In the genomic region with DNA sequence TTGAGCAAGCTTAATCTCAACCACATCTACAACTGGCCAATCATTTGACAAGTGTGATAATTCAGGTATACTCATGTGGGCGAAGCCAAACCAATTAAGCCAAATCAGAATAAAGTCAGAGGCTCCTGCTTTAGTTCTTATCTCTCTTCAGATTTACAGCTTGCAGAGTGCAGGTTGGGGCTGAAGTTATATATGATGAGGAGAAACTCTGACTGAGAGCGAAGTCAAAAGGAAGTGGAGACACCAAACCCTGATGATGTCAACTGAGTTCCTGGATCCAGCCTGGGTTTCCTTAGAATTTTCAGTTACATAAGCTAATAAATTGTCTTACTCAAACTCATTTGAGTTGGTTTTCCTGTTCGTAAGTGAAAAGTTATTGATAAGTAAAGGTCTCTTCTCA, we compare ENCODE assay signal across 22 cellular contexts.
DNase-seq lines count a peak whose midpoint lies in the region; ATAC-seq and TF ChIP-seq lines count a peak whose summit lies in the region.
"Had no signal": no experiment of that assay in that cellular context is flagged by ENCODE, and none has a peak within 500 bp of the region (broad histone marks: within the 10 kb centered on the region; RNA-seq: fewer than 3 reads in every experiment).

No MANE protein-coding gene starts in this region.

- ATAC-seq in HCT116: no peak
- peak; percentile 68 for ATAC-seq in activated CD8-positive, alpha-beta T cell treated with anti-CD3 and anti-CD28 coated beads, Interleukin-2, amount 10 ng/mL, durations not matched to agents 7 days and 5 days
- ATAC-seq in mucosa of descending colon: peak; percentile 44
- ATAC-seq in GM18861 (IDR thresholded peaks at IDR 0.05; ENCODE audit: unreplicated experiment): no peak
- no peak for ATAC-seq in effector memory CD8-positive, alpha-beta T cell (replicated peaks)
- ATAC-seq: GM12878, GM23338 had no signal

- DNase-seq in activated CD4-positive, alpha-beta T cell treated with anti-CD3 and anti-CD28 coated beads, Interleukin-2, amount 10 ng/mL, durations not matched to agents 24 days and 14 days: no peak
- no peak for DNase-seq in activated CD4-positive, alpha-beta T cell treated with anti-CD3 and anti-CD28 coated beads, Interleukin-2, amount 50 U/mL, for 1 hour
- DNase-seq in HCT116 (ENCODE audit: low read depth, low spot score): no peak
- DNase-seq in activated CD8-positive, alpha-beta T cell treated with anti-CD3 and anti-CD28 coated beads, Interleukin-2, amount 10 ng/mL, durations not matched to agents 7 days and 5 days: peak; percentile 49
- no peak for DNase-seq in mucosa of descending colon
- DNase-seq in T-helper 9 cell: no peak
- DNase-seq in effector memory CD8-positive, alpha-beta T cell: no peak
- DNase-seq: Caco-2, EL, HCEC 1CT, Karpas-422, NCI-H1417 treated with DMSO at 0.1 percent for 48 hours, NCI-H187 treated with DMSO at 0.1 percent for 48 hours, NCI-H2227 treated with DMSO at 0.1 percent for 48 hours, NCI-H82, OCI-M1, RPMI8226 had no signal

- peaks cover 11% of the 10 kb centered on the region in 2 experiments; a peak in 3 of 4 replicates for H3K4me1 ChIP-seq in HCT116 (ENCODE audit: control insufficient read depth in 1 of 2, insufficient read depth in 2 of 2, low read length in 2 of 2)
- H3K4me1 ChIP-seq in mucosa of descending colon (ENCODE audit: low read depth): peaks cover 5% of the 10 kb centered on the region
- H3K4me1 ChIP-seq: Caco-2 had no signal

- no peaks in the 10 kb centered on the region for H3K9me3 Mint-ChIP-seq in activated CD4-positive, alpha-beta T cell treated with anti-CD3 and anti-CD28 coated beads, Interleukin-2, amount 10 ng/mL, durations not matched to agents 24 days and 14 days
- H3K9me3 Mint-ChIP-seq in activated CD8-positive, alpha-beta T cell treated with anti-CD3 and anti-CD28 coated beads, Interleukin-2, amount 10 ng/mL, durations not matched to agents 7 days and 5 days (ENCODE audit: insufficient read depth): no peaks in the 10 kb centered on the region
- H3K9me3 Mint-ChIP-seq in effector memory CD8-positive, alpha-beta T cell: no peaks in the 10 kb centered on the region
- H3K9me3 Mint-ChIP-seq: GM23338, IgD-negative memory B cell had no signal

- H3K27me3 Mint-ChIP-seq in activated CD4-positive, alpha-beta T cell treated with anti-CD3 and anti-CD28 coated beads, Interleukin-2, amount 10 ng/mL, durations not matched to agents 24 days and 14 days: no peaks in the 10 kb centered on the region
- H3K27me3 Mint-ChIP-seq in activated CD8-positive, alpha-beta T cell treated with anti-CD3 and anti-CD28 coated beads, Interleukin-2, amount 10 ng/mL, durations not matched to agents 7 days and 5 days (ENCODE audit: low read depth): no peaks in the 10 kb centered on the region
- H3K27me3 Mint-ChIP-seq in effector memory CD8-positive, alpha-beta T cell: no peaks in the 10 kb centered on the region
- H3K27me3 Mint-ChIP-seq: B cell, IgD-negative memory B cell had no signal

- no peak overlapping the region for H2AFZ ChIP-seq in HCT116 (ENCODE audit: low read depth, low read length, poor library complexity, severe bottlenecking)
- H2AFZ ChIP-seq: GM23338 had no signal

- H3K27ac Mint-ChIP-seq in activated CD4-positive, alpha-beta T cell treated with anti-CD3 and anti-CD28 coated beads, Interleukin-2, amount 10 ng/mL, durations not matched to agents 24 days and 14 days: peak overlapping the region; percentile 59
- H3K27ac Mint-ChIP-seq in activated CD8-positive, alpha-beta T cell treated with anti-CD3 and anti-CD28 coated beads, Interleukin-2, amount 10 ng/mL, durations not matched to agents 7 days and 5 days: peak overlapping the region; percentile 79
- no peak overlapping the region for H3K27ac Mint-ChIP-seq in effector memory CD8-positive, alpha-beta T cell
- H3K27ac Mint-ChIP-seq: B cell, GM23338, IgD-negative memory B cell had no signal

- H3K4me3 Mint-ChIP-seq in activated CD4-positive, alpha-beta T cell treated with anti-CD3 and anti-CD28 coated beads, Interleukin-2, amount 10 ng/mL, durations not matched to agents 24 days and 14 days: peak overlapping the region; percentile 24
- no peak overlapping the region for H3K4me3 Mint-ChIP-seq in activated CD8-positive, alpha-beta T cell treated with anti-CD3 and anti-CD28 coated beads, Interleukin-2, amount 10 ng/mL, durations not matched to agents 7 days and 5 days
- H3K4me3 Mint-ChIP-seq in effector memory CD8-positive, alpha-beta T cell: no peak overlapping the region
- H3K4me3 Mint-ChIP-seq: B cell, GM23338, IgD-negative memory B cell had no signal

- TF ChIP-seq POLR2A in HCT116 (IDR thresholded peaks at IDR 0.05; ENCODE audit: borderline replicate concordance, extremely low read depth, insufficient read depth, insufficient read length): no peak

- H3K27me3 ChIP-seq in HCT116 (ENCODE audit: insufficient read depth, low read length): no peaks in the 10 kb centered on the region

- H3K9me2 ChIP-seq in HCT116 (ENCODE audit: insufficient read depth): no peaks in the 10 kb centered on the region

- H3K9me3 ChIP-seq in HCT116 (ENCODE audit: control insufficient read depth in 1 of 2, insufficient read depth in 1 of 2, low read depth in 1 of 2, low read length in 2 of 2) (no peaks in the 10 kb centered on the region), mucosa of descending colon (no peaks in the 10 kb centered on the region)
- H3K9me3 ChIP-seq: Caco-2 had no signal

- peaks cover 42% of the 10 kb centered on the region for H3K36me3 Mint-ChIP-seq in activated CD4-positive, alpha-beta T cell treated with anti-CD3 and anti-CD28 coated beads, Interleukin-2, amount 10 ng/mL, durations not matched to agents 24 days and 14 days (ENCODE audit: low read depth)
- peaks cover 46% of the 10 kb centered on the region for H3K36me3 Mint-ChIP-seq in activated CD8-positive, alpha-beta T cell treated with anti-CD3 and anti-CD28 coated beads, Interleukin-2, amount 10 ng/mL, durations not matched to agents 7 days and 5 days (ENCODE audit: low read depth)
- peaks cover 30% of the 10 kb centered on the region for H3K36me3 Mint-ChIP-seq in effector memory CD8-positive, alpha-beta T cell (ENCODE audit: insufficient read depth)

- TSS peak; percentile 24 for BruUV-seq in HCT116 (replicated peaks; lab: Mats Ljungman, UMichigan)

- no peak overlapping the region for H3K4me3 ChIP-seq in HCT116 (replicated peaks in 1 of 2; ENCODE audit: low read depth in 1 of 2, low read length in 2 of 2)
- H3K4me3 ChIP-seq in mucosa of descending colon: no peak overlapping the region
- H3K4me3 ChIP-seq: GM12878, GM23338 had no signal

- POLR2A ChIA-PET in HCT116 (lab: Charles Lee): no interaction called here
- POLR2A ChIA-PET in activated CD8-positive, alpha-beta T cell treated with anti-CD3 and anti-CD28 coated beads, Interleukin-2, amount 10 ng/mL, durations not matched to agents 7 days and 5 days (lab: Charles Lee): interaction anchor here (0.6 to 2.0 kb wide), 2 partner anchors 10 to 27 kb away, joined by 3 to 9 read pairs; no protein-coding TSS in a partner anchor

- H3K36me3 ChIP-seq in HCT116 (ENCODE audit: control insufficient read depth in 1 of 2, insufficient read depth in 2 of 2, low read length in 2 of 2): peaks cover 0 to 4% of the 10 kb centered on the region in 2 experiments; a peak in 2 of 4 replicates
- H3K36me3 ChIP-seq in mucosa of descending colon (ENCODE audit: low read depth): no peaks in the 10 kb centered on the region

- no peak for TF ChIP-seq RAD21 in HCT116 (IDR thresholded peaks at IDR 0.05; ENCODE audit: low read depth)

- TF ChIP-seq CTCF in HCT116 (IDR thresholded peaks at IDR 0.05 in 2 of 3, conservative IDR thresholded peaks at IDR 0.05 in 1 of 3; ENCODE audit: borderline replicate concordance in 1 of 3, insufficient read depth in 1 of 3, low read depth in 2 of 3, low read length in 2 of 3) (no peak), mucosa of descending colon (IDR thresholded peaks at IDR 0.05) (no peak)

- CTCF ChIA-PET in HCT116 (lab: Charles Lee): no interaction called here
- CTCF ChIA-PET in activated CD8-positive, alpha-beta T cell treated with anti-CD3 and anti-CD28 coated beads, Interleukin-2, amount 10 ng/mL, durations not matched to agents 7 days and 5 days (lab: Charles Lee): interaction anchor here (0.7 to 2.8 kb wide), 9 partner anchors 9 to 130 kb away, joined by 3 to 9 read pairs (median 3); no protein-coding TSS in a partner anchor

- intact Hi-C loops in activated CD4-positive, alpha-beta T cell treated with anti-CD3 and anti-CD28 coated beads, Interleukin-2, amount 10 ng/mL, durations not matched to agents 24 days and 14 days (cut with micrococcal nuclease): no loop called here
- intact Hi-C loops in HCT116 (cut with micrococcal nuclease): no loop called here
- intact Hi-C loops in mucosa of descending colon (cut with DNase I, micrococcal nuclease): no loop called here

- no peaks in the 10 kb centered on the region for H3K79me2 ChIP-seq in HCT116 (ENCODE audit: insufficient read depth, low read length)

- no peak overlapping the region for H3K27ac ChIP-seq in HCT116 (ENCODE audit: low read depth, low read length)

- H3K9ac ChIP-seq in HCT116 (ENCODE audit: low read length): no peak overlapping the region

- no peaks in the 10 kb centered on the region for H4K20me1 ChIP-seq in HCT116 (ENCODE audit: insufficient read depth)

- RAD21 ChIA-PET in HCT116 (lab: Charles Lee; ENCODE audit: low non-redundant PET in 1 of 2, low total read pairs in 2 of 2, uncharacterized antibody in 2 of 2, unreplicated experiment in 2 of 2): no interaction called here

- H3K4me1 Mint-ChIP-seq in activated CD4-positive, alpha-beta T cell treated with anti-CD3 and anti-CD28 coated beads, Interleukin-2, amount 10 ng/mL, durations not matched to agents 24 days and 14 days: peaks cover 52% of the 10 kb centered on the region
- peaks cover 61% of the 10 kb centered on the region for H3K4me1 Mint-ChIP-seq in activated CD8-positive, alpha-beta T cell treated with anti-CD3 and anti-CD28 coated beads, Interleukin-2, amount 10 ng/mL, durations not matched to agents 7 days and 5 days (ENCODE audit: low read depth)
- H3K4me1 Mint-ChIP-seq in effector memory CD8-positive, alpha-beta T cell (ENCODE audit: low read depth in 2 of 2): peaks cover 6 to 14% of the 10 kb centered on the region in 2 donors

- no peak overlapping the region for H3K4me2 ChIP-seq in HCT116 (ENCODE audit: low read length)
- H3K4me2 ChIP-seq: GM23338 had no signal

TF ChIP-seq in HCT116, 20 proteins besides CTCF, POLR2A, EP300 and RAD21:
- TF ChIP-seq EZH2phosphoT487 (IDR thresholded peaks at IDR 0.05; ENCODE audit: borderline replicate concordance) (no peak), CBX3 (IDR thresholded peaks at IDR 0.05; ENCODE audit: low read depth) (no peak), ELF1 (IDR thresholded peaks at IDR 0.05; ENCODE audit: borderline replicate concordance, low read depth) (no peak), CEBPB (IDR thresholded peaks at IDR 0.05; ENCODE audit: low read depth) (no peak)

Comparison
In these comparisons a context has a peak if more than half of its experiments do, and no peak if none do; other contexts are left out.
1. H3K27ac Mint-ChIP-seq: peak in activated CD4-positive, alpha-beta T cell treated with anti-CD3 and anti-CD28 coated beads, Interleukin-2, amount 10 ng/mL, durations not matched to agents 24 days and 14 days (single experiment) and activated CD8-positive, alpha-beta T cell treated with anti-CD3 and anti-CD28 coated beads, Interleukin-2, amount 10 ng/mL, durations not matched to agents 7 days and 5 days (single experiment); none in effector memory CD8-positive, alpha-beta T cell (0 of 2).
2. ATAC-seq: peak in activated CD8-positive, alpha-beta T cell treated with anti-CD3 and anti-CD28 coated beads, Interleukin-2, amount 10 ng/mL, durations not matched to agents 7 days and 5 days (single experiment) and mucosa of descending colon (single experiment); none in HCT116 (single experiment), GM18861 (single experiment) and effector memory CD8-positive, alpha-beta T cell (single experiment).